8 cellular contexts compared by ENCODE assay signal in the genomic region with DNA sequence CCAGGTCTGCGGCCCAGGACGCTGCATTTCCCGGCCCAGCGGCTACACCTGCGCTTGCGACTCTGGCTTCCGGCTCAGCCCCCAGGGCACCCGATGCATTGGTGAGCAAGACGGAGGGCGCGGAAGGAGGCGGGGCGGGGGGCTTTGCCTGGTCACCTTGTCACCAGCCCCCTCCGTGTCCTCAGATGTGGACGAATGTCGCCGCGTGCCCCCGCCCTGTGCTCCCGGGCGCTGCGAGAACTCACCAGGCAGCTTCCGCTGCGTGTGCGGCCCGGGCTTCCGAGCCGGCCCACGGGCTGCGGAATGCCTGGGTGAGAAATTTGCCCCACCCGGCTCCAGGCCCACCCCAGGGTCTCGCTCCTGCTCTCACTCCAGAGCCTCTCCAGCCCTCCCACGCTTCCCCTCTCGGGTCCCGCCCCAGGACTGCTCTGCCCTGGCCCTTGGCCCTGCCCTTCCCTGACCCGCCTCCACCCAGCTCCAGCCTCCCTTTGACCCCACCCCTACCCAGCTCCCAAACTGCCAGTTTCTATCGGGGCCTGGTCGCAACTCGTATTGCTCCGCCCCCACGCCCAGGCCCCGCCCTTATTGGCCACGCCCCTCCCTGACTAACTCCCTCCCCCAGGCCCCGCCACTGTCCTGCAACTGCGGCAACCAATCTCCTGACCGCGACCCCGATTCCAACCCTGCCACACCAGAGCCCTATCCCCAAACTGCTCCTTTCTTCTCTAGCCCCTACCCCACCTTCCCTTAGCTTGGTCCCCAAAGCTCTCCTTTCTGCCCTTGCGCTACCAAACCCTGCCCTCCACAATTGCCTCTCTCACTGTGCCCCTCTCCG. TPM values are rescaled to one million over a fixed set of nuclear protein-coding genes. Genes with fewer than 3 reads are reported as not detected.
A peak's percentile ranks its signal among the peaks of the same experiment; 100 is the strongest.
DNase-seq lines count a peak whose midpoint lies in the region; ATAC-seq, FAIRE-seq and TF ChIP-seq lines count a peak whose summit lies in the region.

No MANE protein-coding gene starts in this region.

- no peak overlapping the region for H4K91ac ChIP-seq in IMR-90 (ENCODE audit: insufficient read depth, low read depth, low read length)

- TF ChIP-seq RAD21 in IMR-90 (IDR thresholded peaks at IDR 0.05; ENCODE audit: low read length) = no peak

- H4K20me1 ChIP-seq in BLaER1 treated with 17β-estradiol and CSF1 and Interleukin-3, amounts not matched to agents 10 nM and 100 nM = peaks cover 0 to 3% (median 0%) of the 10 kb centered on the region in 11 experiments; a peak in 3 of 22 replicates
- peaks cover 2% of the 10 kb centered on the region; the same call in 1 of the 2 replicates for H4K20me1 ChIP-seq in IMR-90 (ENCODE audit: insufficient read depth, low read length)

- no peak for DNase-seq in IMR-90
- DNase-seq in T-helper 2 cell treated with Interferon-gamma antibody and Interleukin-4, amounts not matched to agents 5 μg/mL and 100 μg/mL, for 36 hours (ENCODE audit: low spot score) = peak; percentile 92
- no peak for DNase-seq in astrocyte of the cerebellum (ENCODE audit: low read depth)
- peak; percentile 96 for DNase-seq in small intestine
- no peak for DNase-seq in NCI-H2107 treated with DMSO at 0.1 percent for 48 hours (lab: John Stamatoyannopoulos, UW; ENCODE audit: unreplicated experiment)

- H2AFZ ChIP-seq in IMR-90 (replicated peaks; ENCODE audit: low read length, poor library complexity) = peak overlapping the region; percentile 52

- H2AK5ac ChIP-seq in IMR-90 (ENCODE audit: low read depth, low read length) = no peak overlapping the region

- ATAC-seq in GM19372 (IDR thresholded peaks at IDR 0.05; ENCODE audit: low read depth, unreplicated experiment) (peak; percentile 51), IMR-90 (ENCODE audit: low read depth) (no peak)

- peak overlapping the region; percentile 34 for H2AK9ac ChIP-seq in IMR-90 (replicated peaks; ENCODE audit: low read depth, low read length, poor library complexity)

- peaks cover 34 to 83% (median 64%) of the 10 kb centered on the region in 10 experiments for H3K4me1 ChIP-seq in BLaER1 treated with 17β-estradiol and CSF1 and Interleukin-3, amounts not matched to agents 10 nM and 100 nM
- H3K4me1 ChIP-seq in IMR-90 (ENCODE audit: control insufficient read depth, insufficient read depth, low read length) (peaks cover 10% of the 10 kb centered on the region; the same call in 1 of the 2 replicates), small intestine (ENCODE audit: control insufficient read depth in 2 of 2, insufficient read depth in 1 of 2, low read depth in 1 of 2, low read length in 1 of 2) (peaks cover 5 to 6% of the 10 kb centered on the region in 2 donors)

- H3K4me1 Mint-ChIP-seq in T-helper 2 cell treated with Interferon-gamma antibody and Interleukin-4, amounts not matched to agents 5 μg/mL and 100 μg/mL, for 36 hours (ENCODE audit: low read depth) = peaks cover 44% of the 10 kb centered on the region

- H3K23ac ChIP-seq in IMR-90 (ENCODE audit: low read depth, low read length) = no peak overlapping the region

- peak overlapping the region; percentile 92 for H3K27ac Mint-ChIP-seq in T-helper 2 cell treated with Interferon-gamma antibody and Interleukin-4, amounts not matched to agents 5 μg/mL and 100 μg/mL, for 36 hours

- no peak for FAIRE-seq in small intestine (lab: Jason Lieb, UNC)

- POLR2A ChIA-PET in IMR-90 (lab: Charles Lee; ENCODE audit: unreplicated experiment) = no interaction called here

- H3K36me3 ChIP-seq in BLaER1 treated with 17β-estradiol and CSF1 and Interleukin-3, amounts not matched to agents 10 nM and 100 nM = no peaks in the 10 kb centered on the region
- H3K36me3 ChIP-seq in IMR-90 (ENCODE audit: control insufficient read depth, insufficient read depth, low read length) (peaks cover 27% of the 10 kb centered on the region; the same call in 1 of the 2 replicates), small intestine (ENCODE audit: control insufficient read depth in 2 of 2, insufficient read depth in 2 of 2, low read length in 2 of 2) (no peaks in the 10 kb centered on the region)

- WGBS in IMR-90 (ENCODE audit: extremely low coverage in 2 of 2, insufficient read length in 1 of 2), 2 experiments = 67% methylated on average over 16 of the region's 50 CpGs; no CpG with 5 or more reads in 1 of the 2 experiments
- WGBS in small intestine, 3 donors = 3 to 20% (median 4%) methylated on average over 33 to 50 of the region's 50 CpGs

- peak overlapping the region; percentile 85 for H3K4me3 Mint-ChIP-seq in T-helper 2 cell treated with Interferon-gamma antibody and Interleukin-4, amounts not matched to agents 5 μg/mL and 100 μg/mL, for 36 hours

- no peak overlapping the region for H4K5ac ChIP-seq in IMR-90 (ENCODE audit: low read depth, low read length)

- H4K8ac ChIP-seq in IMR-90 (ENCODE audit: low read depth in 2 of 2, low read length in 2 of 2) = no peak overlapping the region

- no peaks in the 10 kb centered on the region for H3K27me3 ChIP-seq in BLaER1 treated with 17β-estradiol and CSF1 and Interleukin-3, amounts not matched to agents 10 nM and 100 nM
- no peaks in the 10 kb centered on the region for H3K27me3 ChIP-seq in IMR-90 (ENCODE audit: control insufficient read depth, insufficient read depth, low read length)
- H3K27me3 ChIP-seq in small intestine (ENCODE audit: control insufficient read depth in 2 of 2, insufficient read depth in 2 of 2, low read length in 2 of 2) = no peaks in the 10 kb centered on the region

- no peak overlapping the region for H2BK120ac ChIP-seq in IMR-90 (ENCODE audit: low read depth, low read length)

- H3K56ac ChIP-seq in IMR-90 (ENCODE audit: extremely low read depth, insufficient read depth, low read length) = no peak overlapping the region

- TF ChIP-seq CTCF in IMR-90 (conservative IDR thresholded peaks at IDR 0.05; ENCODE audit: low read depth, low read length) (no peak), astrocyte of the cerebellum (IDR thresholded peaks at IDR 0.05; ENCODE audit: low read depth, low read length, missing control alignments) (no peak)

- H3K18ac ChIP-seq in IMR-90 (ENCODE audit: low read depth, low read length) = no peak overlapping the region

- H2BK15ac ChIP-seq in IMR-90 (ENCODE audit: low read depth, low read length) = no peak overlapping the region

- in situ Hi-C loops in IMR-90 (cut with MboI; ENCODE audit: low sequenced_read_pairs) (loop anchor here (10.0 kb wide), 1 partner anchor 305 kb away; no protein-coding TSS in a partner anchor), astrocyte of the cerebellum (cut with HindIII; ENCODE audit: low sequenced_read_pairs) (loop anchor here (10.0 kb wide), 1 partner anchor 55 kb away; no protein-coding TSS in a partner anchor)

- CTCF ChIA-PET in IMR-90 (lab: Yijun Ruan, JAX) = no interaction called here

- H2BK20ac ChIP-seq in IMR-90 (ENCODE audit: low read depth, low read length) = no peak overlapping the region

- peaks cover 7% of the 10 kb centered on the region for H3K9me1 ChIP-seq in IMR-90 (ENCODE audit: insufficient read depth, low read length)

- peak overlapping the region; percentile 59 to 76 (median 62) for H3K4me3 ChIP-seq in BLaER1 treated with 17β-estradiol and CSF1 and Interleukin-3, amounts not matched to agents 10 nM and 100 nM
- H3K4me3 ChIP-seq in IMR-90 (ENCODE audit: insufficient read depth, low read depth, low read length) = no peak overlapping the region
- peak overlapping the region; percentile 22 for H3K4me3 ChIP-seq in astrocyte of the cerebellum (ENCODE audit: low read depth, low read length)
- H3K4me3 ChIP-seq in iPS-11a (ENCODE audit: low read depth, low read length) = peak overlapping the region; percentile 41
- peak overlapping the region; percentile 38 to 60 for H3K4me3 ChIP-seq in small intestine (ENCODE audit: low read depth in 1 of 2, low read length in 2 of 2)

- intact Hi-C loops in IMR-90 (cut with micrococcal nuclease) = no loop called here

- peak overlapping the region; percentile 32 to 83 (median 79); a peak in 21 of 22 replicates for H3K27ac ChIP-seq in BLaER1 treated with 17β-estradiol and CSF1 and Interleukin-3, amounts not matched to agents 10 nM and 100 nM
- no peak overlapping the region for H3K27ac ChIP-seq in IMR-90 (ENCODE audit: insufficient read depth, low read length)
- H3K27ac ChIP-seq in small intestine (ENCODE audit: low read depth in 1 of 2, low read length in 1 of 2) = peak overlapping the region; percentile 86 to 90

- TF ChIP-seq POLR2A in IMR-90 (IDR thresholded peaks at IDR 0.05; ENCODE audit: low read depth, low read length) = no peak

- peaks cover 2% of the 10 kb centered on the region for H3K36me3 Mint-ChIP-seq in T-helper 2 cell treated with Interferon-gamma antibody and Interleukin-4, amounts not matched to agents 5 μg/mL and 100 μg/mL, for 36 hours (ENCODE audit: low read depth)

- no TSS peak for BruUV-seq in IMR-90 (replicated peaks; lab: Mats Ljungman, UMichigan)

- peak overlapping the region; percentile 67 to 83 (median 75) for H3K9ac ChIP-seq in BLaER1 treated with 17β-estradiol and CSF1 and Interleukin-3, amounts not matched to agents 10 nM and 100 nM
- H3K9ac ChIP-seq in IMR-90 (ENCODE audit: low read depth, low read length) = no peak overlapping the region

- H3K14ac ChIP-seq in IMR-90 (replicated peaks; ENCODE audit: low read depth, low read length) = no peak overlapping the region

- H3K4me2 ChIP-seq in BLaER1 treated with 17β-estradiol and CSF1 and Interleukin-3, amounts not matched to agents 10 nM and 100 nM = peak overlapping the region; percentile 89 to 100 (median 99)
- H3K4me2 ChIP-seq in IMR-90 (ENCODE audit: low read depth, low read length) = no peak overlapping the region

- dilution Hi-C loops in IMR-90 (cut with HindIII; ENCODE audit: low sequenced_read_pairs, unreplicated experiment) = no loop called here

- peaks cover 0 to 5% (median 0%) of the 10 kb centered on the region in 11 experiments; a peak in 1 of 22 replicates for H3K9me3 ChIP-seq in BLaER1 treated with 17β-estradiol and CSF1 and Interleukin-3, amounts not matched to agents 10 nM and 100 nM (replicated peaks in 1 of 11)
- H3K9me3 ChIP-seq in IMR-90 (ENCODE audit: control insufficient read depth, insufficient read depth, low read length) (no peaks in the 10 kb centered on the region), small intestine (ENCODE audit: control insufficient read depth, low read depth) (no peaks in the 10 kb centered on the region)

- no peaks in the 10 kb centered on the region for H3K27me3 Mint-ChIP-seq in T-helper 2 cell treated with Interferon-gamma antibody and Interleukin-4, amounts not matched to agents 5 μg/mL and 100 μg/mL, for 36 hours (ENCODE audit: low read depth)

- no peaks in the 10 kb centered on the region for H3K9me3 Mint-ChIP-seq in T-helper 2 cell treated with Interferon-gamma antibody and Interleukin-4, amounts not matched to agents 5 μg/mL and 100 μg/mL, for 36 hours

- no peak overlapping the region for H3K4ac ChIP-seq in IMR-90 (ENCODE audit: low read depth, low read length)

- H2BK5ac ChIP-seq in IMR-90 (ENCODE audit: low read depth, low read length, poor library complexity, severe bottlenecking) = no peak overlapping the region

- H3K79me1 ChIP-seq in IMR-90 (ENCODE audit: low read depth in 1 of 2, low read length in 2 of 2) = peaks cover 0 to 5% of the 10 kb centered on the region in 2 experiments; a peak in 2 of 4 replicates

RNA-seq across cellular contexts. Expression of a gene that starts 8.6 kb away (rescaled TPM):
- total RNA-seq in IMR-90 (2012; rRNA removed) = 4.4 and 14.7 TPM in 2 replicates
- polyA plus RNA-seq in IMR-90 (2012; rRNA removed) = 61.6 and 70.3 TPM in 2 replicates
- 121 and 133 TPM in 2 replicates for polyA plus RNA-seq in IMR-90 (2012; cell fraction: cytosol; rRNA removed)
- polyA plus RNA-seq in IMR-90 (2012; cell fraction: nucleus; rRNA removed; ENCODE audit: low replicate concordance) = 202 and 477 TPM in 2 replicates
- 100 to 1,000 TPM in 1 of 3 donors, 10 to 100 TPM in 2; 63.3 to 162 (median 69.2) TPM for polyA plus RNA-seq in small intestine

RNA-seq across cellular contexts. Expression of a gene that starts 33.1 kb away (rescaled TPM):
- 15.6 and 16.1 TPM in 2 replicates for total RNA-seq in IMR-90 (2012; rRNA removed)
- polyA plus RNA-seq in IMR-90 (2012; rRNA removed) (94.0 and 108 TPM in 2 replicates), small intestine (10 to 100 TPM; 56.6 to 70.3 (median 64.2) TPM)
- 70.5 and 114 TPM in 2 replicates for polyA plus RNA-seq in IMR-90 (2012; cell fraction: cytosol; rRNA removed)
- 124 and 239 TPM in 2 replicates for polyA plus RNA-seq in IMR-90 (2012; cell fraction: nucleus; rRNA removed; ENCODE audit: low replicate concordance)

Comparison
In these comparisons a context has a peak if more than half of its experiments do, and no peak if none do; other contexts are left out.
1. DNase-seq: peak in T-helper 2 cell treated with Interferon-gamma antibody and Interleukin-4, amounts not matched to agents 5 μg/mL and 100 μg/mL, for 36 hours (single experiment) and small intestine (single experiment); none in IMR-90 (single experiment), astrocyte of the cerebellum (single experiment) and NCI-H2107 treated with DMSO at 0.1 percent for 48 hours (single experiment).